1 cellular context compared by ENCODE assay signal in genomic region chr16:68444058-68444657, GRCh38.
A peak's percentile ranks its signal among the peaks of the same experiment; 100 is the strongest.
TF ChIP-seq lines count a peak whose summit lies in the region.

No MANE protein-coding gene starts in this region.

TF ChIP-seq in WTC11, 78 proteins besides CTCF, POLR2A, EP300 and RAD21 (continued from another document and continues in another):
- TF ChIP-seq, protein P1, sequence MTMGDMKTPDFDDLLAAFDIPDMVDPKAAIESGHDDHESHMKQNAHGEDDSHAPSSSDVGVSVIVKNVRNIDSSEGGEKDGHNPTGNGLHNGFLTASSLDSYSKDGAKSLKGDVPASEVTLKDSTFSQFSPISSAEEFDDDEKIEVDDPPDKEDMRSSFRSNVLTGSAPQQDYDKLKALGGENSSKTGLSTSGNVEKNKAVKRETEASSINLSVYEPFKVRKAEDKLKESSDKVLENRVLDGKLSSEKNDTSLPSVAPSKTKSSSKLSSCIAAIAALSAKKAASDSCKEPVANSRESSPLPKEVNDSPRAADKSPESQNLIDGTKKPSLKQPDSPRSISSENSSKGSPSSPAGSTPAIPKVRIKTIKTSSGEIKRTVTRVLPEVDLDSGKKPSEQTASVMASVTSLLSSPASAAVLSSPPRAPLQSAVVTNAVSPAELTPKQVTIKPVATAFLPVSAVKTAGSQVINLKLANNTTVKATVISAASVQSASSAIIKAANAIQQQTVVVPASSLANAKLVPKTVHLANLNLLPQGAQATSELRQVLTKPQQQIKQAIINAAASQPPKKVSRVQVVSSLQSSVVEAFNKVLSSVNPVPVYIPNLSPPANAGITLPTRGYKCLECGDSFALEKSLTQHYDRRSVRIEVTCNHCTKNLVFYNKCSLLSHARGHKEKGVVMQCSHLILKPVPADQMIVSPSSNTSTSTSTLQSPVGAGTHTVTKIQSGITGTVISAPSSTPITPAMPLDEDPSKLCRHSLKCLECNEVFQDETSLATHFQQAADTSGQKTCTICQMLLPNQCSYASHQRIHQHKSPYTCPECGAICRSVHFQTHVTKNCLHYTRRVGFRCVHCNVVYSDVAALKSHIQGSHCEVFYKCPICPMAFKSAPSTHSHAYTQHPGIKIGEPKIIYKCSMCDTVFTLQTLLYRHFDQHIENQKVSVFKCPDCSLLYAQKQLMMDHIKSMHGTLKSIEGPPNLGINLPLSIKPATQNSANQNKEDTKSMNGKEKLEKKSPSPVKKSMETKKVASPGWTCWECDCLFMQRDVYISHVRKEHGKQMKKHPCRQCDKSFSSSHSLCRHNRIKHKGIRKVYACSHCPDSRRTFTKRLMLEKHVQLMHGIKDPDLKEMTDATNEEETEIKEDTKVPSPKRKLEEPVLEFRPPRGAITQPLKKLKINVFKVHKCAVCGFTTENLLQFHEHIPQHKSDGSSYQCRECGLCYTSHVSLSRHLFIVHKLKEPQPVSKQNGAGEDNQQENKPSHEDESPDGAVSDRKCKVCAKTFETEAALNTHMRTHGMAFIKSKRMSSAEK (CRISPR knock-in tag; IDR thresholded peaks at IDR 0.05; ENCODE audit: borderline replicate concordance) = no peak
- TF ChIP-seq, protein P2, sequence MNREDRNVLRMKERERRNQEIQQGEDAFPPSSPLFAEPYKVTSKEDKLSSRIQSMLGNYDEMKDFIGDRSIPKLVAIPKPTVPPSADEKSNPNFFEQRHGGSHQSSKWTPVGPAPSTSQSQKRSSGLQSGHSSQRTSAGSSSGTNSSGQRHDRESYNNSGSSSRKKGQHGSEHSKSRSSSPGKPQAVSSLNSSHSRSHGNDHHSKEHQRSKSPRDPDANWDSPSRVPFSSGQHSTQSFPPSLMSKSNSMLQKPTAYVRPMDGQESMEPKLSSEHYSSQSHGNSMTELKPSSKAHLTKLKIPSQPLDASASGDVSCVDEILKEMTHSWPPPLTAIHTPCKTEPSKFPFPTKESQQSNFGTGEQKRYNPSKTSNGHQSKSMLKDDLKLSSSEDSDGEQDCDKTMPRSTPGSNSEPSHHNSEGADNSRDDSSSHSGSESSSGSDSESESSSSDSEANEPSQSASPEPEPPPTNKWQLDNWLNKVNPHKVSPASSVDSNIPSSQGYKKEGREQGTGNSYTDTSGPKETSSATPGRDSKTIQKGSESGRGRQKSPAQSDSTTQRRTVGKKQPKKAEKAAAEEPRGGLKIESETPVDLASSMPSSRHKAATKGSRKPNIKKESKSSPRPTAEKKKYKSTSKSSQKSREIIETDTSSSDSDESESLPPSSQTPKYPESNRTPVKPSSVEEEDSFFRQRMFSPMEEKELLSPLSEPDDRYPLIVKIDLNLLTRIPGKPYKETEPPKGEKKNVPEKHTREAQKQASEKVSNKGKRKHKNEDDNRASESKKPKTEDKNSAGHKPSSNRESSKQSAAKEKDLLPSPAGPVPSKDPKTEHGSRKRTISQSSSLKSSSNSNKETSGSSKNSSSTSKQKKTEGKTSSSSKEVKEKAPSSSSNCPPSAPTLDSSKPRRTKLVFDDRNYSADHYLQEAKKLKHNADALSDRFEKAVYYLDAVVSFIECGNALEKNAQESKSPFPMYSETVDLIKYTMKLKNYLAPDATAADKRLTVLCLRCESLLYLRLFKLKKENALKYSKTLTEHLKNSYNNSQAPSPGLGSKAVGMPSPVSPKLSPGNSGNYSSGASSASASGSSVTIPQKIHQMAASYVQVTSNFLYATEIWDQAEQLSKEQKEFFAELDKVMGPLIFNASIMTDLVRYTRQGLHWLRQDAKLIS (CRISPR knock-in tag; IDR thresholded peaks at IDR 0.05; ENCODE audit: borderline replicate concordance) = no peak
- TF ChIP-seq HMGA2 (CRISPR knock-in tag; IDR thresholded peaks at IDR 0.05) (no peak), JUN (CRISPR knock-in tag; IDR thresholded peaks at IDR 0.05) (peak; percentile 80), ETV6 (CRISPR knock-in tag; IDR thresholded peaks at IDR 0.05) (0 out of 2 replicates have a peak, but pooled peaks have one; percentile 50), ZNF671 (CRISPR knock-in tag; IDR thresholded peaks at IDR 0.05) (no peak), NFYB (CRISPR knock-in tag; conservative IDR thresholded peaks at IDR 0.05; ENCODE audit: low read depth) (no peak), FOXK1 (CRISPR knock-in tag; IDR thresholded peaks at IDR 0.05) (peak; percentile 69; the same call in 1 of the 2 replicates), NFATC4 (CRISPR knock-in tag; IDR thresholded peaks at IDR 0.05) (no peak), KAT7 (CRISPR knock-in tag; IDR thresholded peaks at IDR 0.05; ENCODE audit: borderline replicate concordance) (no peak), TEAD4 (CRISPR knock-in tag; IDR thresholded peaks at IDR 0.05) (0 out of 2 replicates have a peak, but pooled peaks have one; percentile 68), TEAD1 (CRISPR knock-in tag; IDR thresholded peaks at IDR 0.05) (0 out of 2 replicates have a peak, but pooled peaks have one; percentile 22), FOXP1 (CRISPR knock-in tag; IDR thresholded peaks at IDR 0.05; ENCODE audit: borderline replicate concordance) (peak; percentile 45; the same call in 1 of the 2 replicates), ZSCAN18 (CRISPR knock-in tag; IDR thresholded peaks at IDR 0.05) (no peak), IRF1 (CRISPR knock-in tag; IDR thresholded peaks at IDR 0.05) (no peak), ATF1 (CRISPR knock-in tag; IDR thresholded peaks at IDR 0.05) (no peak), PRRX2 (CRISPR knock-in tag; IDR thresholded peaks at IDR 0.05) (no peak), E2F4 (CRISPR knock-in tag; IDR thresholded peaks at IDR 0.05; ENCODE audit: borderline replicate concordance, low read depth) (no peak), CDX4 (CRISPR knock-in tag; IDR thresholded peaks at IDR 0.05; ENCODE audit: borderline replicate concordance) (no peak), ESRRA (CRISPR knock-in tag; IDR thresholded peaks at IDR 0.05; ENCODE audit: borderline replicate concordance) (no peak), RELA (CRISPR knock-in tag; IDR thresholded peaks at IDR 0.05; ENCODE audit: borderline replicate concordance) (no peak), STAT6 (CRISPR knock-in tag; conservative IDR thresholded peaks at IDR 0.05; ENCODE audit: low read depth) (no peak), ZNF232 (CRISPR knock-in tag; IDR thresholded peaks at IDR 0.05) (no peak), ZNF281 (CRISPR knock-in tag; IDR thresholded peaks at IDR 0.05) (no peak), ATF3 (CRISPR knock-in tag; conservative IDR thresholded peaks at IDR 0.05) (no peak)
- TF ChIP-seq, protein P3, sequence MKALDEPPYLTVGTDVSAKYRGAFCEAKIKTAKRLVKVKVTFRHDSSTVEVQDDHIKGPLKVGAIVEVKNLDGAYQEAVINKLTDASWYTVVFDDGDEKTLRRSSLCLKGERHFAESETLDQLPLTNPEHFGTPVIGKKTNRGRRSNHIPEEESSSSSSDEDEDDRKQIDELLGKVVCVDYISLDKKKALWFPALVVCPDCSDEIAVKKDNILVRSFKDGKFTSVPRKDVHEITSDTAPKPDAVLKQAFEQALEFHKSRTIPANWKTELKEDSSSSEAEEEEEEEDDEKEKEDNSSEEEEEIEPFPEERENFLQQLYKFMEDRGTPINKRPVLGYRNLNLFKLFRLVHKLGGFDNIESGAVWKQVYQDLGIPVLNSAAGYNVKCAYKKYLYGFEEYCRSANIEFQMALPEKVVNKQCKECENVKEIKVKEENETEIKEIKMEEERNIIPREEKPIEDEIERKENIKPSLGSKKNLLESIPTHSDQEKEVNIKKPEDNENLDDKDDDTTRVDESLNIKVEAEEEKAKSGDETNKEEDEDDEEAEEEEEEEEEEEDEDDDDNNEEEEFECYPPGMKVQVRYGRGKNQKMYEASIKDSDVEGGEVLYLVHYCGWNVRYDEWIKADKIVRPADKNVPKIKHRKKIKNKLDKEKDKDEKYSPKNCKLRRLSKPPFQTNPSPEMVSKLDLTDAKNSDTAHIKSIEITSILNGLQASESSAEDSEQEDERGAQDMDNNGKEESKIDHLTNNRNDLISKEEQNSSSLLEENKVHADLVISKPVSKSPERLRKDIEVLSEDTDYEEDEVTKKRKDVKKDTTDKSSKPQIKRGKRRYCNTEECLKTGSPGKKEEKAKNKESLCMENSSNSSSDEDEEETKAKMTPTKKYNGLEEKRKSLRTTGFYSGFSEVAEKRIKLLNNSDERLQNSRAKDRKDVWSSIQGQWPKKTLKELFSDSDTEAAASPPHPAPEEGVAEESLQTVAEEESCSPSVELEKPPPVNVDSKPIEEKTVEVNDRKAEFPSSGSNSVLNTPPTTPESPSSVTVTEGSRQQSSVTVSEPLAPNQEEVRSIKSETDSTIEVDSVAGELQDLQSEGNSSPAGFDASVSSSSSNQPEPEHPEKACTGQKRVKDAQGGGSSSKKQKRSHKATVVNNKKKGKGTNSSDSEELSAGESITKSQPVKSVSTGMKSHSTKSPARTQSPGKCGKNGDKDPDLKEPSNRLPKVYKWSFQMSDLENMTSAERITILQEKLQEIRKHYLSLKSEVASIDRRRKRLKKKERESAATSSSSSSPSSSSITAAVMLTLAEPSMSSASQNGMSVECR (CRISPR knock-in tag; IDR thresholded peaks at IDR 0.05; ENCODE audit: borderline replicate concordance) = 0 out of 2 replicates have a peak, but pooled peaks have one; percentile 42
- TF ChIP-seq, protein P4, sequence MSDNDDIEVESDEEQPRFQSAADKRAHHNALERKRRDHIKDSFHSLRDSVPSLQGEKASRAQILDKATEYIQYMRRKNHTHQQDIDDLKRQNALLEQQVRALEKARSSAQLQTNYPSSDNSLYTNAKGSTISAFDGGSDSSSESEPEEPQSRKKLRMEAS (CRISPR knock-in tag; IDR thresholded peaks at IDR 0.05) = no peak
- TF ChIP-seq, protein P5, sequence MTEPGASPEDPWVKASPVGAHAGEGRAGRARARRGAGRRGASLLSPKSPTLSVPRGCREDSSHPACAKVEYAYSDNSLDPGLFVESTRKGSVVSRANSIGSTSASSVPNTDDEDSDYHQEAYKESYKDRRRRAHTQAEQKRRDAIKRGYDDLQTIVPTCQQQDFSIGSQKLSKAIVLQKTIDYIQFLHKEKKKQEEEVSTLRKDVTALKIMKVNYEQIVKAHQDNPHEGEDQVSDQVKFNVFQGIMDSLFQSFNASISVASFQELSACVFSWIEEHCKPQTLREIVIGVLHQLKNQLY (CRISPR knock-in tag; IDR thresholded peaks at IDR 0.05) = no peak
